12 cellular contexts compared by ENCODE assay signal in the genomic region with DNA sequence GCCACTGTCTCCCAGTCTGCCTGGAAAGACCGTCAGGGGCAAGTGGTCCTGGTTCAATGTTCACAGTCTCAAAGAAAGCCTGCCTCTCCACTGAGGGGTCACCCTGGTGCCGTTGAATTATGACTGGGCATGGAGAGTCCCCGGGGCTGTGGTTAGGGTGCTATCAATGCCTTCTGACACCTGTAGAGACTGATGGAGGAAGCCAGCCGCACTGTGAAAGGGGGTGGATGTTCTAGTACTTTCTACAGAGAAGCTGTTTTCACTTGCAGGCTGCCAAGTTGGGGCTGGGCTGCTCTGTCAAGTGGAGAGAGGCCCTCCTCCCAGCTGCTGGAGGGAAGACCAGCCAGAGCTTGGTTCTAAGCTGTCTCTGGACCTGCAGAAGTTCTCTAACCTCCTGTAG.
A peak's percentile ranks its signal among the peaks of the same experiment; 100 is the strongest.
DNase-seq lines count a peak whose midpoint lies in the region; ATAC-seq and TF ChIP-seq lines count a peak whose summit lies in the region.
"Had no signal": no experiment of that assay in that cellular context is flagged by ENCODE, and none has a peak within 500 bp of the region (broad histone marks: within the 10 kb centered on the region; RNA-seq: fewer than 3 reads in every experiment).

No MANE protein-coding gene starts in this region.

- H3K27me3 ChIP-seq in trophoblast cell (ENCODE audit: insufficient read depth, low read length) = no peaks in the 10 kb centered on the region
- H3K27me3 ChIP-seq in SJCRH30 = no peaks in the 10 kb centered on the region
- H3K27me3 ChIP-seq in mammary epithelial cell (ENCODE audit: insufficient read depth, low read length) = no peaks in the 10 kb centered on the region
- H3K27me3 ChIP-seq: breast epithelium had no signal

- H2BK5ac ChIP-seq in trophoblast cell (ENCODE audit: low read depth, low read length, poor library complexity) = no peak overlapping the region

- no peak overlapping the region for H4K91ac ChIP-seq in trophoblast cell (ENCODE audit: low read depth, low read length)

- in situ Hi-C loops in mammary epithelial cell (cut with MboI; ENCODE audit: low sequenced_read_pairs in 2 of 2) = no loop called here

- H3K9me3 ChIP-seq in trophoblast cell (ENCODE audit: insufficient read depth, low read depth, low read length) (no peaks in the 10 kb centered on the region), SJCRH30 (replicated peaks) (no peaks in the 10 kb centered on the region), mammary epithelial cell (replicated peaks; ENCODE audit: insufficient read depth, low read length) (no peaks in the 10 kb centered on the region)
- H3K9me3 ChIP-seq: breast epithelium had no signal

- ATAC-seq in GM19324 (IDR thresholded peaks at IDR 0.05; ENCODE audit: low FRiP score, unreplicated experiment) = peak; percentile 62
- peak; percentile 79 for ATAC-seq in GM21825 (IDR thresholded peaks at IDR 0.05; ENCODE audit: unreplicated experiment)
- peak; percentile 82 for ATAC-seq in HG03432 (IDR thresholded peaks at IDR 0.05; ENCODE audit: unreplicated experiment)

- BruUV-seq in mammary epithelial cell (replicated peaks; lab: Mats Ljungman, UMichigan) = no TSS peak

- H2AK5ac ChIP-seq in trophoblast cell (ENCODE audit: low read length) = no peak overlapping the region

- H3K4me3 ChIP-seq in trophoblast cell (ENCODE audit: low read depth, low read length) (no peak overlapping the region), SJCRH30 (no peak overlapping the region), mammary epithelial cell (replicated peaks in 1 of 3; ENCODE audit: insufficient read depth in 1 of 3, low read depth in 2 of 3, low read length in 3 of 3) (no peak overlapping the region)
- H3K4me3 ChIP-seq: breast epithelium had no signal

- H4K8ac ChIP-seq in trophoblast cell (ENCODE audit: low read depth, low read length) = no peak overlapping the region

- H3K4me1 ChIP-seq in trophoblast cell (ENCODE audit: control insufficient read depth in 1 of 2, insufficient read depth in 2 of 2, low read length in 2 of 2) = peaks cover 0 to 2% of the 10 kb centered on the region in 2 experiments
- H3K4me1 ChIP-seq in SJCRH30 = peaks cover 17% of the 10 kb centered on the region
- no peaks in the 10 kb centered on the region for H3K4me1 ChIP-seq in mammary epithelial cell (ENCODE audit: insufficient read depth, low read length)
- H3K4me1 ChIP-seq: breast epithelium had no signal

- no peak overlapping the region for H3K14ac ChIP-seq in trophoblast cell (ENCODE audit: low read length)

- no peaks in the 10 kb centered on the region for H3K79me2 ChIP-seq in trophoblast cell (ENCODE audit: control insufficient read depth, insufficient read depth, low read length, poor library complexity)
- H3K79me2 ChIP-seq in mammary epithelial cell (ENCODE audit: insufficient read depth, low read length) = no peaks in the 10 kb centered on the region

- no peak overlapping the region for H3K4ac ChIP-seq in trophoblast cell (ENCODE audit: low read depth, low read length)

- H3K18ac ChIP-seq in trophoblast cell (ENCODE audit: low read length) = no peak overlapping the region

- H2BK120ac ChIP-seq in trophoblast cell (ENCODE audit: insufficient read depth, low read length, poor library complexity) = no peak overlapping the region

- no CpG with 5 or more reads among the region's 4 CpGs for WGBS in trophoblast cell (ENCODE audit: extremely low coverage, insufficient coverage, insufficient read length)
- WGBS in mammary epithelial cell (ENCODE audit: low coverage, missing lambda C conversion rate) = 96% methylated on average over 3 of the region's 4 CpGs

- H3K36me3 ChIP-seq in trophoblast cell (ENCODE audit: control insufficient read depth in 1 of 2, insufficient read depth in 2 of 2, low read length in 2 of 2) (no peaks in the 10 kb centered on the region), SJCRH30 (no peaks in the 10 kb centered on the region), mammary epithelial cell (ENCODE audit: insufficient read depth, low read length) (no peaks in the 10 kb centered on the region)
- H3K36me3 ChIP-seq: breast epithelium had no signal

- dilution Hi-C loops in mammary epithelial cell (cut with HindIII; ENCODE audit: low sequenced_read_pairs) = no loop called here

- TF ChIP-seq CTCF in mammary epithelial cell (conservative IDR thresholded peaks at IDR 0.05 in 1 of 2, IDR thresholded peaks at IDR 0.05 in 1 of 2; ENCODE audit: extremely low read depth in 1 of 2, insufficient read depth in 1 of 2, low read depth in 1 of 2, low read length in 2 of 2) = no peak

- CTCF ChIA-PET in mammary epithelial cell (lab: Charles Lee; ENCODE audit: low non-redundant PET) = no interaction called here

- no peaks in the 10 kb centered on the region for H3K79me1 ChIP-seq in trophoblast cell (ENCODE audit: low read length)

- H4K20me1 ChIP-seq in mammary epithelial cell (ENCODE audit: insufficient read depth, low read length) = no peaks in the 10 kb centered on the region

- H3K27ac ChIP-seq in trophoblast cell (ENCODE audit: low read depth, low read length) (no peak overlapping the region), SJCRH30 (no peak overlapping the region), mammary epithelial cell (ENCODE audit: insufficient read depth, low read depth, low read length) (no peak overlapping the region)
- H3K27ac ChIP-seq: breast epithelium had no signal

- no peak overlapping the region for H4K12ac ChIP-seq in trophoblast cell (ENCODE audit: low read depth, low read length)

- H3K4me2 ChIP-seq in trophoblast cell (ENCODE audit: low read length) (no peak overlapping the region), mammary epithelial cell (ENCODE audit: insufficient read depth, low read depth, low read length) (no peak overlapping the region)

- no peak overlapping the region for H2AFZ ChIP-seq in trophoblast cell (ENCODE audit: insufficient read depth, low read length, poor library complexity)
- H2AFZ ChIP-seq in mammary epithelial cell (ENCODE audit: low read depth, low read length) = no peak overlapping the region

- no peak overlapping the region for H3K23ac ChIP-seq in trophoblast cell (ENCODE audit: low read length)

- peak overlapping the region; percentile 7 for H2BK12ac ChIP-seq in trophoblast cell (ENCODE audit: low read length)

- no peak overlapping the region for H3K9ac ChIP-seq in trophoblast cell (ENCODE audit: low read length)
- no peak overlapping the region for H3K9ac ChIP-seq in mammary epithelial cell (ENCODE audit: insufficient read depth, low read length)

- DNase-seq in trophoblast cell (no peak), DMS79 (lab: John Stamatoyannopoulos, UW) (no peak), SJCRH30 (no peak), mammary epithelial cell (no peak)
- no peak for DNase-seq in stimulated activated CD8-positive, alpha-beta memory T cell treated with anti-CD3 and anti-CD28 coated beads, Interleukin-4, amount 100 ng/mL, for 48 hours
- DNase-seq: activated T-cell treated with anti-CD3 and anti-CD28 coated beads, Interleukin-2, amount 50 U/mL, for 48 hours; NCI-H1417; nephron progenitor cell had no signal

- intact Hi-C loops in mammary epithelial cell (cut with micrococcal nuclease) = no loop called here
